Comparison of ENCODE assay signal across 14 cellular contexts in genomic region chr10:83166344-83166743, GRCh38.
DNase-seq lines count a peak whose midpoint lies in the region; ATAC-seq, FAIRE-seq and TF ChIP-seq lines count a peak whose summit lies in the region.
"Had no signal": no experiment of that assay in that cellular context is flagged by ENCODE, and none has a peak within 500 bp of the region (broad histone marks: within the 10 kb centered on the region; RNA-seq: fewer than 3 reads in every experiment).

No MANE protein-coding gene starts in this region.

- DNase-seq in D721Med (ENCODE audit: insufficient read length, low spot score), result no peak
- peak; percentile 41 for DNase-seq in SW480 (ENCODE audit: low spot score)
- DNase-seq in kidney epithelial cell (ENCODE audit: low read depth), result no peak
- no peak for DNase-seq in head of caudate nucleus
- DNase-seq in GM12892 (ENCODE audit: insufficient read length), result no peak
- DNase-seq in activated CD4-positive, alpha-beta T cell treated with anti-CD3 and anti-CD28 coated beads for 36 hours, result no peak
- DNase-seq: C1 segment of cervical spinal cord, heart right ventricle, MG63, sigmoid colon, transverse colon had no signal

- TF ChIP-seq POLR2A in gastroesophageal sphincter (IDR thresholded peaks at IDR 0.05) (no peak), GM12892 (IDR thresholded peaks at IDR 0.05; ENCODE audit: low read depth, low read length) (no peak)

- H3K9me3 ChIP-seq in gastroesophageal sphincter, result no peaks in the 10 kb centered on the region
- H3K9me3 ChIP-seq: sigmoid colon, transverse colon had no signal

- H3K4me3 ChIP-seq in kidney epithelial cell (ENCODE audit: low read depth, low read length), result no peak overlapping the region
- no peak overlapping the region for H3K4me3 ChIP-seq in gastroesophageal sphincter
- H3K4me3 ChIP-seq: heart right ventricle, MG63, sigmoid colon, transverse colon had no signal

- TF ChIP-seq CTCF in D721Med (IDR thresholded peaks at IDR 0.05; ENCODE audit: insufficient read depth, missing control alignments) (peak; percentile 34), kidney epithelial cell (IDR thresholded peaks at IDR 0.05; ENCODE audit: insufficient read depth, low read length, poor library complexity, severe bottlenecking) (peak; percentile 37), gastroesophageal sphincter (IDR thresholded peaks at IDR 0.05) (no peak)

- POLR2A ChIA-PET in activated CD4-positive, alpha-beta T cell treated with anti-CD3 and anti-CD28 coated beads for 36 hours (lab: Charles Lee), result no interaction called here

- no peaks in the 10 kb centered on the region for H3K36me3 Mint-ChIP-seq in activated CD4-positive, alpha-beta T cell treated with anti-CD3 and anti-CD28 coated beads for 36 hours (ENCODE audit: low read depth)

- no peaks in the 10 kb centered on the region for H3K27me3 Mint-ChIP-seq in activated CD4-positive, alpha-beta T cell treated with anti-CD3 and anti-CD28 coated beads for 36 hours

- FAIRE-seq in D721Med (lab: Jason Lieb, UNC), result peak; percentile 41
- FAIRE-seq in GM12892 (lab: Jason Lieb, UNC), result no peak

- WGBS in gastroesophageal sphincter (ENCODE audit: low coverage in 1 of 2), 2 donors, result 43 to 75% methylated on average over 2 to 5 of the region's 5 CpGs

- H3K4me1 Mint-ChIP-seq in activated CD4-positive, alpha-beta T cell treated with anti-CD3 and anti-CD28 coated beads for 36 hours, result no peaks in the 10 kb centered on the region

- CTCF ChIA-PET in activated CD4-positive, alpha-beta T cell treated with anti-CD3 and anti-CD28 coated beads for 36 hours (lab: Charles Lee), result no interaction called here

- H3K4me1 ChIP-seq in gastroesophageal sphincter, result no peaks in the 10 kb centered on the region
- H3K4me1 ChIP-seq: heart right ventricle, transverse colon had no signal

- H3K27ac Mint-ChIP-seq in activated CD4-positive, alpha-beta T cell treated with anti-CD3 and anti-CD28 coated beads for 36 hours, result no peak overlapping the region
- H3K27ac Mint-ChIP-seq: T-helper 2 cell treated with Interferon-gamma antibody and Interleukin-4, amounts not matched to agents 5 μg/mL and 100 μg/mL, for 36 hours had no signal

- peaks cover 2% of the 10 kb centered on the region for H3K9me3 Mint-ChIP-seq in activated CD4-positive, alpha-beta T cell treated with anti-CD3 and anti-CD28 coated beads for 36 hours (ENCODE audit: low read depth)

- ATAC-seq in HG03159 (IDR thresholded peaks at IDR 0.05; ENCODE audit: unreplicated experiment) (peak; percentile 74), gastroesophageal sphincter (no peak)
- no peak for ATAC-seq in activated CD4-positive, alpha-beta T cell treated with anti-CD3 and anti-CD28 coated beads for 36 hours
- ATAC-seq: heart right ventricle had no signal

- no peak overlapping the region for H3K27ac ChIP-seq in gastroesophageal sphincter
- H3K27ac ChIP-seq: heart right ventricle, sigmoid colon, transverse colon had no signal

- intact Hi-C loops in head of caudate nucleus (cut with DNase I), result no loop called here
- intact Hi-C loops in activated CD4-positive, alpha-beta T cell treated with anti-CD3 and anti-CD28 coated beads for 36 hours (cut with DNase I, micrococcal nuclease), result no loop called here

- H3K36me3 ChIP-seq in kidney epithelial cell (ENCODE audit: control insufficient read depth, insufficient read depth, low read length), result no peaks in the 10 kb centered on the region
- no peaks in the 10 kb centered on the region for H3K36me3 ChIP-seq in gastroesophageal sphincter
- H3K36me3 ChIP-seq: heart right ventricle, MG63, sigmoid colon, transverse colon had no signal

- H3K27me3 ChIP-seq in kidney epithelial cell (ENCODE audit: control insufficient read depth, insufficient read depth, low read length) (no peaks in the 10 kb centered on the region), gastroesophageal sphincter (no peaks in the 10 kb centered on the region)
- H3K27me3 ChIP-seq: heart right ventricle, MG63, sigmoid colon, transverse colon had no signal

- TF ChIP-seq EP300 in gastroesophageal sphincter (IDR thresholded peaks at IDR 0.05), result no peak

- H3K4me3 Mint-ChIP-seq in activated CD4-positive, alpha-beta T cell treated with anti-CD3 and anti-CD28 coated beads for 36 hours, result no peak overlapping the region
- H3K4me3 Mint-ChIP-seq: T-helper 2 cell treated with Interferon-gamma antibody and Interleukin-4, amounts not matched to agents 5 μg/mL and 100 μg/mL, for 36 hours had no signal

Comparison
In these comparisons a context has a peak if more than half of its experiments do, and no peak if none do; other contexts are left out.
1. CTCF ChIP-seq: peak in D721Med (single experiment) and kidney epithelial cell (single experiment); none in gastroesophageal sphincter (0 of 4).